In the genomic region with DNA sequence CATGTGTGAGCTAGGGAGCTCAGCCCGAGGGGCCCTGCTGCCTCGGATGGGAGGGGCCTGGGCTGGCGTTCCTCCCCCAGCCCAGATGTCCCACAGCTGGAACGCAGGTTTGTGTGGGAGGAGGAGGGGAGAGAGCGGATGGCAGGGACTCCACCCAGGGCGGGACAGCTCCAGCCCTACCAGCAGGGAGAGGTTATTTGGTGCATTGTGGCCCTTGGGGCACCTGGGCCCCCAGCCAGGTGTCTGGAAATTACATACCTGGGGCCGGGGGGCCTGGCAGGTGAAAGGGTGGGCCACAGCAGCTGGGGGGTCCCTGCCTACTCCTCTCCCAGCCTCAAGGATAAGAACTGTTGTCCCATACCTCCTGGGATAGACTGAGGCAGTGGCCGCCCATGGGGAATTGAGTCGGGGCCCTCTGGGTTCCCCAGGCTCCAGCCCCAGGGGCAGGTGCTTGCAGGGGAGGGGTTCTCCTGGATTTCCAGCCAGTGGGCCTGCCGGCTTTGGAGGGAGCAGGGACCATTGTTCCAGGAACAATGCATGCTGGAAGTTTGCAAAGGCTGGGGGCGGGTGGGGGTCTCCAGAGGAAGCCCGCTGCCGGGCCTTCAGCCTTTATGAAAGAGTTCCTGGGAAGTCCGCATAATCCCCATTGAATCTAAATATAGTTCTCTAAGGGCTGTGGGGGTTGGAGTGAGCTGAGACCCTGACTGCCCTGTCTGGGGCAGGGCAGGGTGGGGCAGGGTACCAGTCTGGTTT, we compare ENCODE assay signal across 11 cellular contexts. TPM values are rescaled to one million over a fixed set of nuclear protein-coding genes. Genes with fewer than 3 reads are reported as not detected.
A peak's percentile ranks its signal among the peaks of the same experiment; 100 is the strongest.
DNase-seq lines count a peak whose midpoint lies in the region; ATAC-seq, FAIRE-seq and TF ChIP-seq lines count a peak whose summit lies in the region.
"Had no signal": no experiment of that assay in that cellular context is flagged by ENCODE, and none has a peak within 500 bp of the region (broad histone marks: within the 10 kb centered on the region; RNA-seq: fewer than 3 reads in every experiment).

No MANE protein-coding gene starts in this region.

- H3K9me3 ChIP-seq in right lobe of liver, result no peaks in the 10 kb centered on the region
- H3K9me3 ChIP-seq in HepG2 (ENCODE audit: low read length), result no peaks in the 10 kb centered on the region
- no peaks in the 10 kb centered on the region for H3K9me3 ChIP-seq in vagina
- no peaks in the 10 kb centered on the region for H3K9me3 ChIP-seq in effector memory CD4-positive, alpha-beta T cell (ENCODE audit: control insufficient read depth, low read length)
- H3K9me3 ChIP-seq: neutrophil had no signal

- no peak for TF ChIP-seq CTCF in right lobe of liver (IDR thresholded peaks at IDR 0.05)
- no peak for TF ChIP-seq CTCF in HepG2 (CRISPR knock-in tag; IDR thresholded peaks at IDR 0.05)
- TF ChIP-seq CTCF in fibroblast of villous mesenchyme (IDR thresholded peaks at IDR 0.05; ENCODE audit: insufficient read depth, low read depth, low read length), result no peak
- TF ChIP-seq CTCF in nephron (IDR thresholded peaks at IDR 0.05; ENCODE audit: unreplicated experiment in 3 of 3), result no peak
- no peak for TF ChIP-seq CTCF in vagina (IDR thresholded peaks at IDR 0.05)

- H3K9ac ChIP-seq in HepG2 (ENCODE audit: insufficient read depth, low read depth, low read length), result no peak overlapping the region

- no peaks in the 10 kb centered on the region for H3K9me3 Mint-ChIP-seq in nephron

- no peak for TF ChIP-seq RAD21 in HepG2 (CRISPR knock-in tag; IDR thresholded peaks at IDR 0.05)

- in situ Hi-C loops in HepG2 (cut with HindIII; ENCODE audit: extremely low pct_ligation_motif_present, low pct_unique_long_range_greater_than_20kb), result loop anchor here (5.0 kb wide), 2 partner anchors 423 to 503 kb away; no protein-coding TSS in a partner anchor

- no peak for TF ChIP-seq POLR2A in right lobe of liver (IDR thresholded peaks at IDR 0.05)
- no peak for TF ChIP-seq POLR2A in HepG2 (IDR thresholded peaks at IDR 0.05; ENCODE audit: insufficient read depth in 1 of 2, low read depth in 2 of 2, low read length in 2 of 2)
- no peak for TF ChIP-seq POLR2A in vagina (IDR thresholded peaks at IDR 0.05)

- peaks cover 0 to 19% (median 0%) of the 10 kb centered on the region in 4 donors for H3K4me1 ChIP-seq in right lobe of liver
- H3K4me1 ChIP-seq in HepG2 (ENCODE audit: insufficient read depth, low read length), result no peaks in the 10 kb centered on the region
- peaks cover 48% of the 10 kb centered on the region for H3K4me1 ChIP-seq in vagina
- peaks cover 26% of the 10 kb centered on the region for H3K4me1 ChIP-seq in effector memory CD4-positive, alpha-beta T cell (ENCODE audit: control insufficient read depth, insufficient read depth, low read length, poor library complexity, severe bottlenecking)

- H3K27me3 ChIP-seq in right lobe of liver (peaks cover 0 to 31% of the 10 kb centered on the region in 2 donors), HepG2 (ENCODE audit: control insufficient read depth in 1 of 2, insufficient read depth in 2 of 2, low read length in 2 of 2) (peaks cover 10 to 73% of the 10 kb centered on the region in 2 experiments; a peak in 4 of 5 replicates), vagina (no peaks in the 10 kb centered on the region)
- H3K27me3 ChIP-seq in effector memory CD4-positive, alpha-beta T cell (replicated peaks; ENCODE audit: control insufficient read depth, insufficient read depth, low read length, poor library complexity, severe bottlenecking), result peaks cover 28% of the 10 kb centered on the region

- 0 out of 2 replicates have a peak, but pooled peaks cover 2% of the 10 kb centered on the region for H4K20me1 ChIP-seq in HepG2 (ENCODE audit: insufficient read depth, low read length)

- H3K36me3 ChIP-seq in right lobe of liver (no peaks in the 10 kb centered on the region), HepG2 (replicated peaks in 1 of 2; ENCODE audit: control insufficient read depth in 1 of 2, insufficient read depth in 2 of 2, low read length in 2 of 2) (no peaks in the 10 kb centered on the region), vagina (no peaks in the 10 kb centered on the region)
- no peaks in the 10 kb centered on the region for H3K36me3 ChIP-seq in effector memory CD4-positive, alpha-beta T cell (ENCODE audit: control insufficient read depth, insufficient read depth, low read length)
- H3K36me3 ChIP-seq: neutrophil had no signal

- no peak for TF ChIP-seq EP300 in HepG2 (IDR thresholded peaks at IDR 0.05; ENCODE audit: low read depth in 2 of 2, low read length in 2 of 2)
- no peak for TF ChIP-seq EP300 in HepG2 (CRISPR knock-in tag; IDR thresholded peaks at IDR 0.05; ENCODE audit: borderline replicate concordance)

- H3K27ac ChIP-seq in right lobe of liver (no peak overlapping the region), HepG2 (ENCODE audit: extremely low read length, insufficient read depth, low read length) (no peak overlapping the region), vagina (peak overlapping the region; percentile 15)
- H3K27ac ChIP-seq in effector memory CD4-positive, alpha-beta T cell (ENCODE audit: insufficient read depth, low read length, poor library complexity, severe bottlenecking), result no peak overlapping the region
- H3K27ac ChIP-seq: neutrophil had no signal

- FAIRE-seq in HepG2 (lab: Jason Lieb, UNC), result no peak

- no peak overlapping the region for H3K27ac Mint-ChIP-seq in nephron
- H3K27ac Mint-ChIP-seq: activated CD8-positive, alpha-beta T cell treated with anti-CD3 and anti-CD28 coated beads, Interleukin-2, amount 10 ng/mL, durations not matched to agents 7 days and 5 days had no signal

- DNase-seq in right lobe of liver (peak in 2 of 3 donors; percentile 21 to 48), HepG2 (ENCODE audit: low spot score) (no peak), fibroblast of villous mesenchyme (ENCODE audit: low read depth) (peak; percentile 8), vagina (ENCODE audit: extremely low spot score in 2 of 2) (no peak), islet precursor cell (no peak)
- no peak for DNase-seq in effector memory CD4-positive, alpha-beta T cell
- DNase-seq: activated CD8-positive, alpha-beta T cell treated with anti-CD3 and anti-CD28 coated beads, Interleukin-2, amount 10 ng/mL, durations not matched to agents 7 days and 5 days; C1 segment of cervical spinal cord had no signal

- 45% methylated on average over 2 of the region's 14 CpGs for WGBS in right lobe of liver (ENCODE audit: insufficient coverage, low coverage, low lambda C conversion rate, missing lambda C conversion rate)
- WGBS in HepG2 (ENCODE audit: low lambda C conversion rate), result no CpG with 5 or more reads among the region's 14 CpGs

- no peak overlapping the region for H3K4me2 ChIP-seq in HepG2 (ENCODE audit: low read depth, low read length)

- CTCF ChIA-PET in HepG2 (lab: Yijun Ruan, JAX; ENCODE audit: low intra/inter-chr PET ratio, low total read pairs), result no interaction called here

- peaks cover 12% of the 10 kb centered on the region for H3K4me1 Mint-ChIP-seq in nephron

- intact Hi-C loops in right lobe of liver (cut with DNase I), result loop anchor here (5.0 to 10.0 kb wide), 3 partner anchors 418 to 505 kb away; no protein-coding TSS in a partner anchor
- intact Hi-C loops in HepG2 (cut with micrococcal nuclease; ENCODE audit: unreplicated experiment), result no loop called here
- intact Hi-C loops in vagina (cut with DNase I), result loop anchor here (5.0 to 10.0 kb wide), 2 partner anchors 425 to 498 kb away; no protein-coding TSS in a partner anchor

- peak overlapping the region; percentile 26 to 48 (median 38) for H3K4me3 ChIP-seq in right lobe of liver
- no peak overlapping the region for H3K4me3 ChIP-seq in HepG2 (replicated peaks in 1 of 3; ENCODE audit: insufficient read depth in 1 of 3, low read depth in 2 of 3, low read length in 3 of 3)
- H3K4me3 ChIP-seq in fibroblast of villous mesenchyme (ENCODE audit: low read depth, low read length), result peak overlapping the region; percentile 50
- H3K4me3 ChIP-seq in vagina, result peak overlapping the region; percentile 52 to 56
- no peak overlapping the region for H3K4me3 ChIP-seq in effector memory CD4-positive, alpha-beta T cell (ENCODE audit: insufficient read depth, low read depth, low read length, poor library complexity, severe bottlenecking)

- POLR2A ChIA-PET in HepG2 (lab: Yijun Ruan, JAX), result no interaction called here

- peaks cover 44% of the 10 kb centered on the region for H3K27me3 Mint-ChIP-seq in nephron (ENCODE audit: low read depth)

- H3K79me2 ChIP-seq in HepG2 (ENCODE audit: insufficient read depth, low read length), result no peaks in the 10 kb centered on the region

- no peak overlapping the region for H2AFZ ChIP-seq in HepG2 (ENCODE audit: low read length)

- H3K36me3 Mint-ChIP-seq in nephron (ENCODE audit: low read depth), result no peaks in the 10 kb centered on the region

- no peak for ATAC-seq in right lobe of liver
- no peak for ATAC-seq in HepG2
- no peak for ATAC-seq in GM18511 (IDR thresholded peaks at IDR 0.05; ENCODE audit: unreplicated experiment)
- ATAC-seq: activated CD8-positive, alpha-beta T cell treated with anti-CD3 and anti-CD28 coated beads, Interleukin-2, amount 10 ng/mL, durations not matched to agents 7 days and 5 days had no signal

- BruUV-seq in HepG2 (replicated peaks; lab: Mats Ljungman, UMichigan), result no TSS peak

- H3K4me3 Mint-ChIP-seq in nephron, result peak overlapping the region; percentile 79 to 83 (median 81)
- H3K4me3 Mint-ChIP-seq: activated CD8-positive, alpha-beta T cell treated with anti-CD3 and anti-CD28 coated beads, Interleukin-2, amount 10 ng/mL, durations not matched to agents 7 days and 5 days had no signal

RNA-seq across cellular contexts. Expression of a gene that starts 1.2 kb away (rescaled TPM):
- total RNA-seq in right lobe of liver, result 1 to 10 TPM in 4 of 6 experiments, under 1 TPM in 2; 0.79 to 1.5 (median 1.1) TPM
- not detected in 2 replicates for total RNA-seq in HepG2 (2016; rRNA removed; fragmentation: Illumina TruSeq; extraction: Trizol)
- not detected in 2 replicates for total RNA-seq in HepG2 (2016; cell fraction: cytosol; rRNA removed; fragmentation: Illumina TruSeq; extraction: Trizol; ENCODE audit: low read depth)
- total RNA-seq in HepG2 (2016; cell fraction: insoluble cytoplasmic fraction; rRNA removed; fragmentation: Illumina TruSeq; extraction: Trizol), result not detected in 2 replicates
- total RNA-seq in HepG2 (2016; cell fraction: membrane; rRNA removed; fragmentation: Illumina TruSeq; extraction: Trizol), result not detected in 2 replicates
- not detected in 2 replicates for total RNA-seq in HepG2 (2016; cell fraction: nucleus; rRNA removed; fragmentation: Illumina TruSeq; extraction: Trizol)
- not detected in 2 replicates for polyA plus RNA-seq in HepG2 (2011; rRNA removed)
- not detected in 2 replicates for polyA plus RNA-seq in HepG2 (2011; cell fraction: cytosol; rRNA removed)
- polyA plus RNA-seq in HepG2 (2011; cell fraction: nucleus; rRNA removed), result not detected in 2 replicates
- not detected in 2 replicates for polyA plus RNA-seq in HepG2 (2012)
- polyA plus RNA-seq in HepG2 (2016; cell fraction: cytosol; fragmentation: Illumina TruSeq; extraction: Trizol; ENCODE audit: low read depth), result not detected in 2 replicates
- polyA plus RNA-seq in HepG2 (2016; cell fraction: insoluble cytoplasmic fraction; fragmentation: Illumina TruSeq; extraction: Trizol; ENCODE audit: low read depth), result not detected in 2 replicates
- polyA plus RNA-seq in HepG2 (2016; cell fraction: membrane; fragmentation: Illumina TruSeq; extraction: Trizol; ENCODE audit: low read depth), result not detected in 2 replicates
- polyA plus RNA-seq in HepG2 (2016; cell fraction: nucleus; fragmentation: Illumina TruSeq; extraction: Trizol; ENCODE audit: insufficient read depth, low read depth), result not detected in 2 replicates
- polyA minus RNA-seq in HepG2 (2011; rRNA and poly(A)+ RNA removed; ENCODE audit: low replicate concordance), result 0.02 and 12.4 TPM in 2 replicates
- polyA minus RNA-seq in HepG2 (2011; cell fraction: cytosol; rRNA and poly(A)+ RNA removed), result 0.18 and 0.30 TPM in 2 replicates
- polyA minus RNA-seq in HepG2 (2011; cell fraction: nucleus; rRNA and poly(A)+ RNA removed), result 0.13 TPM in 1 of 2 replicates, not detected in the other
- total RNA-seq in fibroblast of villous mesenchyme, result under 0.01 TPM in 2 replicates
- total RNA-seq in vagina, result 2.7 TPM

RNA-seq across cellular contexts. Expression of a gene that starts 54.1 kb away (rescaled TPM):
- total RNA-seq in right lobe of liver (100 to 1,000 TPM in 3 of 6 experiments, 10 to 100 TPM in 3; 37.3 to 232 (median 110) TPM), HepG2 (2016; rRNA removed; fragmentation: Illumina TruSeq; extraction: Trizol) (not detected in 2 replicates), fibroblast of villous mesenchyme (not detected in 2 replicates), vagina (3.7 TPM)
- total RNA-seq in HepG2 (2016; cell fraction: cytosol; rRNA removed; fragmentation: Illumina TruSeq; extraction: Trizol; ENCODE audit: low read depth), result not detected in 2 replicates
- total RNA-seq in HepG2 (2016; cell fraction: insoluble cytoplasmic fraction; rRNA removed; fragmentation: Illumina TruSeq; extraction: Trizol), result not detected in 2 replicates
- total RNA-seq in HepG2 (2016; cell fraction: membrane; rRNA removed; fragmentation: Illumina TruSeq; extraction: Trizol), result not detected in 2 replicates
- not detected in 2 replicates for total RNA-seq in HepG2 (2016; cell fraction: nucleus; rRNA removed; fragmentation: Illumina TruSeq; extraction: Trizol)
- polyA plus RNA-seq in HepG2 (2011; rRNA removed), result not detected in 2 replicates
- polyA plus RNA-seq in HepG2 (2011; cell fraction: cytosol; rRNA removed), result not detected in 2 replicates
- not detected in 2 replicates for polyA plus RNA-seq in HepG2 (2011; cell fraction: nucleus; rRNA removed)
- polyA plus RNA-seq in HepG2 (2012), result not detected in 2 replicates
- not detected in 2 replicates for polyA plus RNA-seq in HepG2 (2016; cell fraction: cytosol; fragmentation: Illumina TruSeq; extraction: Trizol; ENCODE audit: low read depth)
- not detected in 2 replicates for polyA plus RNA-seq in HepG2 (2016; cell fraction: insoluble cytoplasmic fraction; fragmentation: Illumina TruSeq; extraction: Trizol; ENCODE audit: low read depth)
- polyA plus RNA-seq in HepG2 (2016; cell fraction: membrane; fragmentation: Illumina TruSeq; extraction: Trizol; ENCODE audit: low read depth), result not detected in 2 replicates
- not detected in 2 replicates for polyA plus RNA-seq in HepG2 (2016; cell fraction: nucleus; fragmentation: Illumina TruSeq; extraction: Trizol; ENCODE audit: insufficient read depth, low read depth)
- 0.37 TPM in 1 of 2 replicates, not detected in the other for polyA minus RNA-seq in HepG2 (2011; rRNA and poly(A)+ RNA removed; ENCODE audit: low replicate concordance)
- polyA minus RNA-seq in HepG2 (2011; cell fraction: cytosol; rRNA and poly(A)+ RNA removed), result not detected in 2 replicates
- polyA minus RNA-seq in HepG2 (2011; cell fraction: nucleus; rRNA and poly(A)+ RNA removed), result not detected in 2 replicates
- total RNA-seq: activated CD8-positive, alpha-beta T cell treated with anti-CD3 and anti-CD28 coated beads, Interleukin-2, amount 10 ng/mL, durations not matched to agents 7 days and 5 days had no signal

Comparison
In these comparisons a context has a peak if more than half of its experiments do, and no peak if none do; other contexts are left out.
1. DNase-seq: peak in right lobe of liver (2 of 3) and fibroblast of villous mesenchyme (single experiment); none in HepG2 (single experiment), vagina (0 of 2), islet precursor cell (single experiment) and effector memory CD4-positive, alpha-beta T cell (0 of 3).
2. H3K4me3 ChIP-seq: peak in right lobe of liver (3 of 3), fibroblast of villous mesenchyme (single experiment) and vagina (2 of 2); none in HepG2 (0 of 3) and effector memory CD4-positive, alpha-beta T cell (single experiment).